In the genomic region with DNA sequence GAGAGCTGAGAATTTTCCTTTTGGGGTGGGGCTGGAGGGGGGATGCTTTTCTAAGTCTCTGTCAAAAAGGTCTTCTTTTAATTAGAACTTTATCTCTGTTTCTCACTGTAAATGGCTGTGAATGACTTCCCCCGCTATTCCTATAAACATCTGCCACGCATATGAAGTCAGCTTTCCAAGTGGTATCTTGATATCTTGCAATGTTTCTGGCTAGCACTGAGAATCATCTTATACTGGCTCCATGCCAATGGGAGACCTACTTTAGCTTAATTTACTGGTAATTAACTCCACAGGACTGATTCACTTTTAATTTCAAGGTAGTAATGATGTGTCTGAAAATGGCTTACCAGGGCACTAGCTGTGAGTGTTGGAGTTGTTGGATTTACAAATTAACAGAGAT, we compare ENCODE assay signal across 17 cellular contexts. TPM values are rescaled to one million over a fixed set of nuclear protein-coding genes. Genes with fewer than 3 reads are reported as not detected.
A peak's percentile ranks its signal among the peaks of the same experiment; 100 is the strongest.
DNase-seq lines count a peak whose midpoint lies in the region; ATAC-seq and TF ChIP-seq lines count a peak whose summit lies in the region.
"Had no signal": no experiment of that assay in that cellular context is flagged by ENCODE, and none has a peak within 500 bp of the region (broad histone marks: within the 10 kb centered on the region; RNA-seq: fewer than 3 reads in every experiment).

No MANE protein-coding gene starts in this region.

- H3K23ac ChIP-seq in mesendoderm (ENCODE audit: low read length), result no peak overlapping the region

- H3K4me2 ChIP-seq in mesendoderm (ENCODE audit: low read length) (no peak overlapping the region), hepatocyte (no peak overlapping the region)
- H3K4me2 ChIP-seq: BLaER1 had no signal

- H3K4me3 Mint-ChIP-seq in activated T-helper 17 cell treated with anti-CD3 and anti-CD28 coated beads, Interleukin-2, amount 50 U/mL, for 72 hours, result no peak overlapping the region
- H3K4me3 Mint-ChIP-seq: T-helper 1 cell treated with Interleukin-12 subunit alpha and Interleukin-12 subunit beta and Interleukin-4 antibody, amounts not matched to agents 30 μg/mL and 1 μg/mL, for 36 hours had no signal

- no peak overlapping the region for H3K4ac ChIP-seq in mesendoderm (ENCODE audit: low read depth, low read length)

- H3K79me2 ChIP-seq in mesendoderm (ENCODE audit: control insufficient read depth, insufficient read depth, low read length) (no peaks in the 10 kb centered on the region), hepatocyte (no peaks in the 10 kb centered on the region)

- no peaks in the 10 kb centered on the region for H3K9me3 Mint-ChIP-seq in activated T-helper 17 cell treated with anti-CD3 and anti-CD28 coated beads, Interleukin-2, amount 50 U/mL, for 72 hours
- H3K9me3 Mint-ChIP-seq: T-helper 1 cell treated with Interleukin-12 subunit alpha and Interleukin-12 subunit beta and Interleukin-4 antibody, amounts not matched to agents 30 μg/mL and 1 μg/mL, for 36 hours had no signal

- H3K36me3 Mint-ChIP-seq in activated T-helper 17 cell treated with anti-CD3 and anti-CD28 coated beads, Interleukin-2, amount 50 U/mL, for 72 hours (ENCODE audit: low read depth), result no peaks in the 10 kb centered on the region

- H4K5ac ChIP-seq in mesendoderm (ENCODE audit: low read length), result no peak overlapping the region

- H3K4me1 ChIP-seq in mesendoderm (ENCODE audit: control insufficient read depth, low read depth, low read length) (no peaks in the 10 kb centered on the region), hepatocyte (ENCODE audit: insufficient read depth) (peaks cover 9% of the 10 kb centered on the region)
- H3K4me1 ChIP-seq: BLaER1 had no signal

- H3K4me3 ChIP-seq in mesendoderm (ENCODE audit: low read length), result no peak overlapping the region
- no peak overlapping the region for H3K4me3 ChIP-seq in hepatocyte
- H3K4me3 ChIP-seq: BLaER1 had no signal

- ATAC-seq in activated T-helper 17 cell treated with anti-CD3 and anti-CD28 coated beads, Interleukin-2, amount 50 U/mL, for 72 hours (replicated peaks), result no peak
- no peak for ATAC-seq in GM19023 (IDR thresholded peaks at IDR 0.05; ENCODE audit: unreplicated experiment)

- no peaks in the 10 kb centered on the region for H4K20me1 ChIP-seq in hepatocyte (ENCODE audit: insufficient read depth, poor library complexity, severe bottlenecking)
- H4K20me1 ChIP-seq: BLaER1 had no signal

- no peaks in the 10 kb centered on the region for H3K36me3 ChIP-seq in mesendoderm (ENCODE audit: control insufficient read depth, insufficient read depth, low read length)
- no peaks in the 10 kb centered on the region for H3K36me3 ChIP-seq in hepatocyte (replicated peaks; ENCODE audit: insufficient read depth, low read depth)
- H3K36me3 ChIP-seq: BLaER1 had no signal

- no peaks in the 10 kb centered on the region for H3K79me1 ChIP-seq in mesendoderm (ENCODE audit: low read length)

- no peak overlapping the region for H2AFZ ChIP-seq in hepatocyte

- H3K9me2 ChIP-seq in hepatocyte (replicated peaks; ENCODE audit: insufficient read depth), result no peaks in the 10 kb centered on the region

- no peak overlapping the region for H3K18ac ChIP-seq in mesendoderm (ENCODE audit: low read length)

- peaks cover 6% of the 10 kb centered on the region for H3K4me1 Mint-ChIP-seq in activated T-helper 17 cell treated with anti-CD3 and anti-CD28 coated beads, Interleukin-2, amount 50 U/mL, for 72 hours

- no peaks in the 10 kb centered on the region for H3K9me3 ChIP-seq in hepatocyte (ENCODE audit: low read depth)

- H3K27me3 Mint-ChIP-seq in activated T-helper 17 cell treated with anti-CD3 and anti-CD28 coated beads, Interleukin-2, amount 50 U/mL, for 72 hours, result peaks cover 25% of the 10 kb centered on the region

- H3K56ac ChIP-seq in mesendoderm (ENCODE audit: low read length), result no peak overlapping the region

- DNase-seq in NCI-H2107 treated with DMSO at 0.1 percent for 48 hours (lab: John Stamatoyannopoulos, UW; ENCODE audit: unreplicated experiment), result peak; percentile 13
- no peak for DNase-seq in NCI-H2107 (lab: John Stamatoyannopoulos, UW)
- DNase-seq in NCI-H1417 treated with DMSO at 0.1 percent for 48 hours (lab: John Stamatoyannopoulos, UW), result peak; percentile 51
- DNase-seq in NCI-H524 treated with DMSO at 0.1 percent for 48 hours (lab: John Stamatoyannopoulos, UW), result peak; percentile 78
- no peak for DNase-seq in mesendoderm
- DNase-seq in hepatocyte (ENCODE audit: low spot score), result no peak
- DNase-seq: DMS153; KG1; NCI-H1048; NK-92 treated with Interleukin-12 subunit alpha and Interleukin-12 subunit beta, amount 100 ng/mL, for 24 hours; SHP77 treated with DMSO at 0.1 percent for 48 hours had no signal

- H2AK5ac ChIP-seq in mesendoderm (ENCODE audit: low read length), result no peak overlapping the region

- peak overlapping the region; percentile 28 for H3K27ac Mint-ChIP-seq in activated T-helper 17 cell treated with anti-CD3 and anti-CD28 coated beads, Interleukin-2, amount 50 U/mL, for 72 hours
- H3K27ac Mint-ChIP-seq: T-helper 1 cell treated with Interleukin-12 subunit alpha and Interleukin-12 subunit beta and Interleukin-4 antibody, amounts not matched to agents 30 μg/mL and 1 μg/mL, for 36 hours had no signal

- peaks cover 29% of the 10 kb centered on the region for H3K27me3 ChIP-seq in mesendoderm (ENCODE audit: insufficient read depth, low read length, poor library complexity)
- H3K27me3 ChIP-seq in hepatocyte, result peaks cover 54% of the 10 kb centered on the region

- whole genome bisulfite sequencing in mesendoderm (ENCODE audit: extremely low coverage, insufficient coverage, low lambda C conversion rate), result no CpG with 5 or more reads among the region's 2 CpGs
- WGBS in hepatocyte (ENCODE audit: low lambda C conversion rate, missing lambda C conversion rate), result 57% methylated on average over 2 of the region's 2 CpGs

- H3K27ac ChIP-seq in mesendoderm (ENCODE audit: low read depth, low read length) (no peak overlapping the region), hepatocyte (no peak overlapping the region)
- H3K27ac ChIP-seq: BLaER1 had no signal

- no peak for TF ChIP-seq CTCF in hepatocyte (IDR thresholded peaks at IDR 0.05; ENCODE audit: poor library complexity)

- H3K9ac ChIP-seq in mesendoderm (ENCODE audit: low read length), result no peak overlapping the region
- H3K9ac ChIP-seq: BLaER1 had no signal

- H4K8ac ChIP-seq in mesendoderm (ENCODE audit: low read depth, low read length), result no peak overlapping the region

- no peak overlapping the region for H2BK120ac ChIP-seq in mesendoderm (ENCODE audit: low read depth, low read length)

- no peak overlapping the region for H2BK15ac ChIP-seq in mesendoderm (replicated peaks; ENCODE audit: low read depth)

- H2BK5ac ChIP-seq in mesendoderm (ENCODE audit: low read length), result no peak overlapping the region

RNA-seq across cellular contexts. Expression of a gene that starts 4.3 kb away (rescaled TPM):
- under 1 TPM in 1 of 2 donors, not detected in 1; 0.11 TPM for total RNA-seq in activated T-helper 17 cell treated with anti-CD3 and anti-CD28 coated beads, Interleukin-2, amount 50 U/mL, for 72 hours
- not detected for polyA plus RNA-seq in mesendoderm (2013, experiment 1 of 2)
- not detected for polyA plus RNA-seq in mesendoderm (2013, experiment 2 of 2)
- total RNA-seq in hepatocyte, result 0.28 and 0.73 TPM in 2 replicates
- 0.32 and 0.37 TPM in 2 replicates for polyA plus RNA-seq in hepatocyte
- total RNA-seq: OCI-LY7, RPMI7951 had no signal

Comparison
In these comparisons a context has a peak if more than half of its experiments do, and no peak if none do; other contexts are left out.
1. DNase-seq: peak in NCI-H2107 treated with DMSO at 0.1 percent for 48 hours (single experiment), NCI-H1417 treated with DMSO at 0.1 percent for 48 hours (single experiment) and NCI-H524 treated with DMSO at 0.1 percent for 48 hours (single experiment); none in NCI-H2107 (single experiment), mesendoderm (single experiment) and hepatocyte (single experiment).